Comparison of ENCODE assay signal across 2 cellular contexts in genomic region chr19:35301961-35302360, GRCh38.
TF ChIP-seq lines count a peak whose summit lies in the region.

No MANE protein-coding gene starts in this region.

TF ChIP-seq in IMR-90, 13 proteins besides CTCF, POLR2A, EP300 and RAD21:
- TF ChIP-seq, protein P1, sequence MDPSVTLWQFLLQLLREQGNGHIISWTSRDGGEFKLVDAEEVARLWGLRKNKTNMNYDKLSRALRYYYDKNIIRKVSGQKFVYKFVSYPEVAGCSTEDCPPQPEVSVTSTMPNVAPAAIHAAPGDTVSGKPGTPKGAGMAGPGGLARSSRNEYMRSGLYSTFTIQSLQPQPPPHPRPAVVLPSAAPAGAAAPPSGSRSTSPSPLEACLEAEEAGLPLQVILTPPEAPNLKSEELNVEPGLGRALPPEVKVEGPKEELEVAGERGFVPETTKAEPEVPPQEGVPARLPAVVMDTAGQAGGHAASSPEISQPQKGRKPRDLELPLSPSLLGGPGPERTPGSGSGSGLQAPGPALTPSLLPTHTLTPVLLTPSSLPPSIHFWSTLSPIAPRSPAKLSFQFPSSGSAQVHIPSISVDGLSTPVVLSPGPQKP (IDR thresholded peaks at IDR 0.05; ENCODE audit: borderline replicate concordance, low read depth, low read length), result no peak
- TF ChIP-seq RCOR1 (IDR thresholded peaks at IDR 0.05; ENCODE audit: insufficient replicate concordance, low read length), result no peak
- no peak for TF ChIP-seq CEBPB (IDR thresholded peaks at IDR 0.05; ENCODE audit: low read depth, low read length)
- TF ChIP-seq MXI1 (IDR thresholded peaks at IDR 0.05; ENCODE audit: borderline replicate concordance, low read depth, low read length), result no peak
- TF ChIP-seq MAZ (IDR thresholded peaks at IDR 0.05; ENCODE audit: borderline replicate concordance, low read depth, low read length), result no peak
- TF ChIP-seq SMC3 (IDR thresholded peaks at IDR 0.05; ENCODE audit: low read depth, low read length), result no peak
- TF ChIP-seq RFX5 (IDR thresholded peaks at IDR 0.05; ENCODE audit: low read depth, low read length), result no peak
- no peak for TF ChIP-seq CHD1 (IDR thresholded peaks at IDR 0.05; ENCODE audit: low read depth, low read length)
- TF ChIP-seq MAFK (IDR thresholded peaks at IDR 0.05; ENCODE audit: low read depth, low read length), result no peak
- no peak for TF ChIP-seq FOS (IDR thresholded peaks at IDR 0.05; ENCODE audit: low read depth, low read length)
- TF ChIP-seq NFE2L2 (IDR thresholded peaks at IDR 0.05; ENCODE audit: low read depth, low read length), result no peak
- no peak for TF ChIP-seq BHLHE40 (IDR thresholded peaks at IDR 0.05; ENCODE audit: low read depth, low read length)
- no peak for TF ChIP-seq USF2 (IDR thresholded peaks at IDR 0.05; ENCODE audit: low read depth, low read length)
TF ChIP-seq in IMR-90: peak in this region for 0.

TF ChIP-seq in K562, 482 proteins besides CTCF, POLR2A, EP300 and RAD21:
- peak; percentile 62 for TF ChIP-seq ADNP (tag; IDR thresholded peaks at IDR 0.05)
- TF ChIP-seq ATF7 (IDR thresholded peaks at IDR 0.05), result no peak
- TF ChIP-seq ARID2 (IDR thresholded peaks at IDR 0.05), result no peak
- TF ChIP-seq, protein P2, sequence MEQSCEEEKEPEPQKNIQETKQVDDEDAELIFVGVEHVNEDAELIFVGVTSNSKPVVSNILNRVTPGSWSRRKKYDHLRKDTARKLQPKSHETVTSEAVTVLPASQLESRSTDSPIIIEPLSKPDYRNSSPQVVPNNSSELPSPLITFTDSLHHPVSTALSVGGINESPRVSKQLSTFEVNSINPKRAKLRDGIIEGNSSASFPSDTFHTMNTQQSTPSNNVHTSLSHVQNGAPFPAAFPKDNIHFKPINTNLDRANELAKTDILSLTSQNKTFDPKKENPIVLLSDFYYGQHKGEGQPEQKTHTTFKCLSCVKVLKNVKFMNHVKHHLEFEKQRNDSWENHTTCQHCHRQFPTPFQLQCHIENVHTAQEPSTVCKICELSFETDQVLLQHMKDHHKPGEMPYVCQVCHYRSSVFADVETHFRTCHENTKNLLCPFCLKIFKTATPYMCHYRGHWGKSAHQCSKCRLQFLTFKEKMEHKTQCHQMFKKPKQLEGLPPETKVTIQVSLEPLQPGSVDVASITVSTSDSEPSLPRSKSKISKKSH (CRISPR knock-in tag; IDR thresholded peaks at IDR 0.05), result no peak
- no peak for TF ChIP-seq RNF219 (CRISPR knock-in tag; IDR thresholded peaks at IDR 0.05)
- no peak for TF ChIP-seq CREB3L1 (IDR thresholded peaks at IDR 0.05; ENCODE audit: borderline replicate concordance, low read depth)
- TF ChIP-seq, protein P3, sequence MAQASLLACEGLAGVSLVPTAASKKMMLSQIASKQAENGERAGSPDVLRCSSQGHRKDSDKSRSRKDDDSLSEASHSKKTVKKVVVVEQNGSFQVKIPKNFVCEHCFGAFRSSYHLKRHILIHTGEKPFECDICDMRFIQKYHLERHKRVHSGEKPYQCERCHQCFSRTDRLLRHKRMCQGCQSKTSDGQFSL (CRISPR knock-in tag; IDR thresholded peaks at IDR 0.05), result no peak
- TF ChIP-seq, protein P3 (tag; IDR thresholded peaks at IDR 0.05), result no peak
- no peak for TF ChIP-seq MTA1 (IDR thresholded peaks at IDR 0.05; ENCODE audit: borderline replicate concordance)
- TF ChIP-seq ZNF232 (CRISPR knock-in tag; IDR thresholded peaks at IDR 0.05), result no peak
- TF ChIP-seq CBX5 (IDR thresholded peaks at IDR 0.05; ENCODE audit: borderline replicate concordance, low read depth), result no peak
- peak; percentile 76 for TF ChIP-seq RBM25 (IDR thresholded peaks at IDR 0.05; ENCODE audit: low read depth, low read length, severe bottlenecking)
- TF ChIP-seq BCOR (IDR thresholded peaks at IDR 0.05), result peak; percentile 91
- no peak for TF ChIP-seq ZNF785 (CRISPR knock-in tag; IDR thresholded peaks at IDR 0.05)
- no peak for TF ChIP-seq BRF2 (IDR thresholded peaks at IDR 0.05; ENCODE audit: borderline replicate concordance, insufficient read depth, insufficient read length)
- TF ChIP-seq FIP1L1 (IDR thresholded peaks at IDR 0.05; ENCODE audit: low read depth, low read length, poor library complexity, severe bottlenecking), result no peak
- TF ChIP-seq ZNF24 (IDR thresholded peaks at IDR 0.05), result no peak
- TF ChIP-seq PHF20 (IDR thresholded peaks at IDR 0.05; ENCODE audit: partially characterized antibody), result peak; percentile 47
- TF ChIP-seq KDM1A (IDR thresholded peaks at IDR 0.05), result peak; percentile 60 to 84
- TF ChIP-seq, protein P4, sequence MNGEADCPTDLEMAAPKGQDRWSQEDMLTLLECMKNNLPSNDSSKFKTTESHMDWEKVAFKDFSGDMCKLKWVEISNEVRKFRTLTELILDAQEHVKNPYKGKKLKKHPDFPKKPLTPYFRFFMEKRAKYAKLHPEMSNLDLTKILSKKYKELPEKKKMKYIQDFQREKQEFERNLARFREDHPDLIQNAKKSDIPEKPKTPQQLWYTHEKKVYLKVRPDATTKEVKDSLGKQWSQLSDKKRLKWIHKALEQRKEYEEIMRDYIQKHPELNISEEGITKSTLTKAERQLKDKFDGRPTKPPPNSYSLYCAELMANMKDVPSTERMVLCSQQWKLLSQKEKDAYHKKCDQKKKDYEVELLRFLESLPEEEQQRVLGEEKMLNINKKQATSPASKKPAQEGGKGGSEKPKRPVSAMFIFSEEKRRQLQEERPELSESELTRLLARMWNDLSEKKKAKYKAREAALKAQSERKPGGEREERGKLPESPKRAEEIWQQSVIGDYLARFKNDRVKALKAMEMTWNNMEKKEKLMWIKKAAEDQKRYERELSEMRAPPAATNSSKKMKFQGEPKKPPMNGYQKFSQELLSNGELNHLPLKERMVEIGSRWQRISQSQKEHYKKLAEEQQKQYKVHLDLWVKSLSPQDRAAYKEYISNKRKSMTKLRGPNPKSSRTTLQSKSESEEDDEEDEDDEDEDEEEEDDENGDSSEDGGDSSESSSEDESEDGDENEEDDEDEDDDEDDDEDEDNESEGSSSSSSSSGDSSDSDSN (IDR thresholded peaks at IDR 0.05; ENCODE audit: borderline replicate concordance in 1 of 2, low read depth in 2 of 2, low read length in 2 of 2), result no peak
- TF ChIP-seq NFE2 (IDR thresholded peaks at IDR 0.05; ENCODE audit: low read depth), result no peak
